26 cellular contexts compared by ENCODE assay signal in the genomic region with DNA sequence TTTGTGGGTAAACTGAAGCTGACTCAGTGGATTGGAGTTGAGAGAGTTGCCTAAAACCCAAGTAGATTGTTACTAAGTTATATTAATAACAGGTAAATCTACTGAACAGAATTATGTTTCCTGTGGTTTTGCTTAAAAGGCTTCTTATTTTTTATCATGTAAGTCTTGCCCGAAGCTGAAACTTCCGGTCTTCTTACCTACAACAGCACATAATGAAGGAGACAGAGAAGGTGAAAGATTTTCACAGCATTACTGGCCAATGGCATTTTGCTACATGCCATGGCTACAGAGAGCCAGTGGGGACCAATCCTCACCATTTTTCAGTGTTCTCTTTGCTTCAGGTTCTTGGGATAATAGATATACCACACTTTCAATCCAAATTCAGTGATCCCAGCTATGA.
"Had no signal": no experiment of that assay in that cellular context is flagged by ENCODE, and none has a peak within 500 bp of the region (broad histone marks: within the 10 kb centered on the region; RNA-seq: fewer than 3 reads in every experiment).

No MANE protein-coding gene starts in this region.

- ATAC-seq: natural killer cell; psoas muscle; right cardiac atrium; right lobe of liver; stimulated activated effector memory CD8-positive, alpha-beta T cell treated with anti-CD3 and anti-CD28 coated beads, Interleukin-12 subunit alpha, Interleukin-12 subunit beta, amount 100 ng/mL, for 72 hours; stimulated activated naive B cell treated with anti-CD40 and anti-IgM and Interleukin-4, amounts not matched to agents 10 μg/mL and 1 μg/mL and 100 μg/mL, for 72 hours had no signal

- H2AFZ ChIP-seq: neural progenitor cell, parathyroid adenoma had no signal

- H3K4me1 ChIP-seq: neural progenitor cell, parathyroid adenoma, psoas muscle, right lobe of liver, sigmoid colon, stomach, tibial nerve, upper lobe of left lung, vagina had no signal

- H3K4me2 ChIP-seq: neural progenitor cell had no signal

- H3K27ac ChIP-seq: neural progenitor cell, ovary, parathyroid adenoma, psoas muscle, right lobe of liver, sigmoid colon, stomach, thoracic aorta, thyroid gland, tibial nerve, upper lobe of left lung, vagina had no signal

- H3K36me3 ChIP-seq: neural progenitor cell, ovary, right lobe of liver, sigmoid colon, stomach, thoracic aorta, thyroid gland, tibial nerve, upper lobe of left lung, vagina had no signal

- H3K4me3 ChIP-seq: neural progenitor cell, ovary, psoas muscle, right lobe of liver, sigmoid colon, stomach, thoracic aorta, thyroid gland, tibial nerve, upper lobe of left lung, vagina had no signal

- H3K9me3 ChIP-seq: ovary, psoas muscle, right lobe of liver, sigmoid colon, stomach, thoracic aorta, thyroid gland, tibial nerve, upper lobe of left lung, vagina had no signal

- H3K9ac ChIP-seq: neural progenitor cell, parathyroid adenoma had no signal

- DNase-seq: natural killer cell; occipital lobe; ovary; posterior cingulate gyrus; psoas muscle; right cardiac atrium; right lobe of liver; sigmoid colon; small intestine; stimulated activated CD4-positive, alpha-beta T cell treated with anti-CD3 and anti-CD28 coated beads, Interleukin-15, amount 100 ng/mL, for 24 hours; stimulated activated CD4-positive, alpha-beta T cell treated with anti-CD3 and anti-CD28 coated beads, Interleukin-2, amount 100 ng/mL, for 24 hours; stimulated activated CD4-positive, alpha-beta T cell treated with anti-CD3 and anti-CD28 coated beads, Interleukin-2, amount 100 ng/mL, for 48 hours; stimulated activated CD4-positive, alpha-beta T cell treated with anti-CD3 and anti-CD28 coated beads, Interleukin-4, amount 100 ng/mL, for 24 hours; stimulated activated naive B cell treated with anti-CD40 and anti-IgM and Interleukin-4, amounts not matched to agents 10 μg/mL and 1 μg/mL and 100 μg/mL, for 72 hours; stimulated activated naive CD4-positive, alpha-beta T cell treated with Interleukin-2 at 50 U/mL for 16 hours; stomach; thyroid gland; trophoblast cell; upper lobe of left lung had no signal

- H3K79me2 ChIP-seq: parathyroid adenoma had no signal

- FAIRE-seq: small intestine, urothelium cell line had no signal

- H3K27me3 ChIP-seq: neural progenitor cell, ovary, right lobe of liver, sigmoid colon, stomach, thyroid gland, tibial nerve, upper lobe of left lung, vagina had no signal
